ENCODE assay signal across 10 cellular contexts in genomic region chr10:114801411-114801813, GRCh38. TPM values are rescaled to one million over a fixed set of nuclear protein-coding genes. Genes with fewer than 3 reads are reported as not detected.
DNase-seq lines count a peak whose midpoint lies in the region; ATAC-seq and TF ChIP-seq lines count a peak whose summit lies in the region.
"Had no signal": no experiment of that assay in that cellular context is flagged by ENCODE, and none has a peak within 500 bp of the region (broad histone marks: within the 10 kb centered on the region; RNA-seq: fewer than 3 reads in every experiment).

No MANE protein-coding gene starts in this region.

- 58% methylated on average over 5 of the region's 5 CpGs for WGBS in right cardiac atrium
- WGBS in GM23248 (ENCODE audit: low coverage in 1 of 2, low lambda C conversion rate in 2 of 2, missing lambda C conversion rate in 2 of 2), 2 experiments: 45 to 55% methylated on average over 5 of the region's 5 CpGs

- no peaks in the 10 kb centered on the region for H3K79me2 ChIP-seq in GM23248 (ENCODE audit: insufficient read depth)

- no peak overlapping the region for H3K4me2 ChIP-seq in GM23248 (ENCODE audit: unreplicated experiment)

- intact Hi-C loops in right cardiac atrium (cut with DNase I): no loop called here

- no peaks in the 10 kb centered on the region for H3K27me3 ChIP-seq in right cardiac atrium (ENCODE audit: control insufficient read depth, insufficient read depth)
- H3K27me3 ChIP-seq in BE2C: no peaks in the 10 kb centered on the region
- H3K27me3 ChIP-seq in GM23248 (replicated peaks; ENCODE audit: insufficient read depth): no peaks in the 10 kb centered on the region
- H3K27me3 ChIP-seq: sigmoid colon had no signal

- no peaks in the 10 kb centered on the region for H3K4me1 ChIP-seq in right cardiac atrium (ENCODE audit: control insufficient read depth, insufficient read depth, low read length)
- H3K4me1 ChIP-seq in BE2C: no peaks in the 10 kb centered on the region
- peaks cover 1% of the 10 kb centered on the region; the same call in 1 of the 2 replicates for H3K4me1 ChIP-seq in GM23248 (ENCODE audit: insufficient read depth)
- H3K4me1 ChIP-seq: sigmoid colon had no signal

- no peaks in the 10 kb centered on the region for H3K36me3 ChIP-seq in BE2C
- H3K36me3 ChIP-seq in GM23248 (ENCODE audit: low read depth): no peaks in the 10 kb centered on the region
- H3K36me3 ChIP-seq: sigmoid colon had no signal

- H3K9me3 ChIP-seq in right cardiac atrium (ENCODE audit: control insufficient read depth, low read length) (no peaks in the 10 kb centered on the region), BE2C (no peaks in the 10 kb centered on the region), GM23248 (ENCODE audit: low read depth) (no peaks in the 10 kb centered on the region)
- H3K9me3 ChIP-seq: sigmoid colon had no signal

- DNase-seq in right cardiac atrium (no peak), BE2C (no peak), GM23248 (no peak)
- DNase-seq in NK-92 treated with Interleukin-12 subunit alpha and Interleukin-12 subunit beta, amount 100 ng/mL, for 24 hours (lab: John Stamatoyannopoulos, UW): no peak
- DNase-seq: effector CD8-positive, alpha-beta T cell; sigmoid colon had no signal

- no peak overlapping the region for H2AFZ ChIP-seq in GM23248

- ATAC-seq in GM18519 (IDR thresholded peaks at IDR 0.05; ENCODE audit: low FRiP score, unreplicated experiment) (peak; percentile 93), GM21619 (IDR thresholded peaks at IDR 0.05; ENCODE audit: unreplicated experiment) (peak; percentile 80), HG03565 (IDR thresholded peaks at IDR 0.05; ENCODE audit: unreplicated experiment) (peak; percentile 81), right cardiac atrium (peak; percentile 62 to 78)

- H3K9me2 ChIP-seq in GM23248 (ENCODE audit: insufficient read depth): no peaks in the 10 kb centered on the region

- no peak overlapping the region for H3K9ac ChIP-seq in GM23248

- H3K4me3 ChIP-seq in right cardiac atrium (ENCODE audit: low read length): no peak overlapping the region
- no peak overlapping the region for H3K4me3 ChIP-seq in BE2C (ENCODE audit: low read depth, low read length)
- H3K4me3 ChIP-seq in GM23248: no peak overlapping the region
- H3K4me3 ChIP-seq: sigmoid colon had no signal

- H4K20me1 ChIP-seq in GM23248 (ENCODE audit: insufficient read depth): no peaks in the 10 kb centered on the region

- no peak for TF ChIP-seq CTCF in BE2C (IDR thresholded peaks at IDR 0.05; ENCODE audit: low read depth, low read length)

- H3K27ac ChIP-seq in right cardiac atrium (ENCODE audit: low read length) (no peak overlapping the region), GM23248 (no peak overlapping the region)
- H3K27ac ChIP-seq: HL-60, sigmoid colon had no signal

- in situ Hi-C loops in GM23248 (cut with MboI): no loop called here

- H3F3A ChIP-seq in GM23248 (ENCODE audit: insufficient read depth): peaks cover 9% of the 10 kb centered on the region

RNA-seq across cellular contexts. Expression of gene FHIP2A, which starts 20.2 kb away (rescaled TPM):
- 10 to 100 TPM; 25.1 to 30.2 (median 27.8) TPM for total RNA-seq in right cardiac atrium
- polyA plus RNA-seq in right cardiac atrium (7.3 TPM), GM23248 (2016; fragmentation: Nextera tagmentation; extraction: Ambion mirVana) (19.6 and 22.3 TPM in 2 replicates)
- polyA plus RNA-seq in BE2C (2012; ENCODE audit: insufficient read depth, insufficient read length, low read depth): 8.8 TPM
- 24.6 and 26.4 TPM in 2 replicates for total RNA-seq in GM23248 (2014; rRNA removed; shearing (Covaris generic))
